11 cellular contexts compared by ENCODE assay signal in the genomic region with DNA sequence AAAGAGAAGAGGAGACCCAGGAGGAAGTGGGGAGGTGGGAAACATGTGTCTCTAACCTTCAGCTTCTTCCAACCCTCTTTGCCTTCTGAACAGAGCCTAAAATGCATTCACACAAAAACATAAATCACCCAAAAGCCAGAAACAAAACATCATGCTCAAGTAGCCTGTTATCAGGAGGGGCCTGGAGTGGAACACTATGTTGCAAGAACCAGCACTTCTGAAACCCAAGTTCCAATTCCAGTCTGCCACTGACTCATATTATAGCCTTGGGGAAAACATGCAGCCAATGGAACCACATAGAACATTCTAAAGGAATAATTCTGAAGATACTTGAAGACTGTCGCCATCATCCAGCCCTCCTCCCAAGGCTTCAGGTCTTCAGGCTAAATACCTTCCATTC.
DNase-seq lines count a peak whose midpoint lies in the region; ATAC-seq and TF ChIP-seq lines count a peak whose summit lies in the region.
"Had no signal": no experiment of that assay in that cellular context is flagged by ENCODE, and none has a peak within 500 bp of the region (broad histone marks: within the 10 kb centered on the region; RNA-seq: fewer than 3 reads in every experiment).

No MANE protein-coding gene starts in this region.

- H3K4me1 Mint-ChIP-seq in activated CD4-positive, alpha-beta T cell treated with anti-CD3 and anti-CD28 coated beads for 36 hours = peaks cover 15% of the 10 kb centered on the region
- H3K4me1 Mint-ChIP-seq: stimulated activated naive B cell treated with anti-CD40 and anti-IgM and Interleukin-4, amounts not matched to agents 10 μg/mL and 1 μg/mL and 100 μg/mL, for 72 hours had no signal

- no peak overlapping the region for H3K4me3 Mint-ChIP-seq in activated CD4-positive, alpha-beta T cell treated with anti-CD3 and anti-CD28 coated beads for 36 hours
- H3K4me3 Mint-ChIP-seq: activated T-helper 17 cell treated with anti-CD3 and anti-CD28 coated beads, Interleukin-2, amount 50 U/mL, for 72 hours; stimulated activated naive B cell treated with anti-CD40 and anti-IgM and Interleukin-4, amounts not matched to agents 10 μg/mL and 1 μg/mL and 100 μg/mL, for 72 hours had no signal

- intact Hi-C loops in mucosa of descending colon (cut with DNase I, micrococcal nuclease) = no loop called here
- intact Hi-C loops in activated CD4-positive, alpha-beta T cell treated with anti-CD3 and anti-CD28 coated beads for 36 hours (cut with DNase I, micrococcal nuclease) = loop anchor here in 1 of 2 experiments (5.0 kb wide), 1 partner anchor 406 kb away; a partner anchor contains a TSS

- H3K27me3 Mint-ChIP-seq in activated CD4-positive, alpha-beta T cell treated with anti-CD3 and anti-CD28 coated beads for 36 hours = peaks cover 8% of the 10 kb centered on the region
- H3K27me3 Mint-ChIP-seq: activated T-helper 17 cell treated with anti-CD3 and anti-CD28 coated beads, Interleukin-2, amount 50 U/mL, for 72 hours had no signal

- DNase-seq in AG20443 (ENCODE audit: low spot score) (peak; percentile 82), SK-MEL-5 (ENCODE audit: low read depth, low spot score) (peak; percentile 38), fibroblast of the aortic adventitia (ENCODE audit: low read depth) (peak; percentile 93), mucosa of descending colon (no peak), hippocampal formation (lab: John Stamatoyannopoulos, UW) (no peak), anterior cingulate cortex (lab: John Stamatoyannopoulos, UW) (no peak), GM10266 (ENCODE audit: extremely low spot score) (no peak)
- DNase-seq in activated CD4-positive, alpha-beta T cell treated with anti-CD3 and anti-CD28 coated beads for 36 hours = no peak
- DNase-seq: DMS79; stimulated activated naive B cell treated with anti-CD40 and anti-IgM and Interleukin-4, amounts not matched to agents 10 μg/mL and 1 μg/mL and 100 μg/mL, for 72 hours had no signal

- no peaks in the 10 kb centered on the region for H3K9me3 ChIP-seq in mucosa of descending colon

- no peak overlapping the region for H3K27ac Mint-ChIP-seq in activated CD4-positive, alpha-beta T cell treated with anti-CD3 and anti-CD28 coated beads for 36 hours
- H3K27ac Mint-ChIP-seq: activated T-helper 17 cell treated with anti-CD3 and anti-CD28 coated beads, Interleukin-2, amount 50 U/mL, for 72 hours; stimulated activated naive B cell treated with anti-CD40 and anti-IgM and Interleukin-4, amounts not matched to agents 10 μg/mL and 1 μg/mL and 100 μg/mL, for 72 hours had no signal

- no peak overlapping the region for H3K4me3 ChIP-seq in fibroblast of the aortic adventitia (ENCODE audit: low read depth, low read length)
- H3K4me3 ChIP-seq in mucosa of descending colon = no peak overlapping the region

- no peaks in the 10 kb centered on the region for H3K36me3 ChIP-seq in mucosa of descending colon (ENCODE audit: low read depth)

- no peak for TF ChIP-seq CTCF in fibroblast of the aortic adventitia (IDR thresholded peaks at IDR 0.05; ENCODE audit: insufficient read depth, low read length)
- TF ChIP-seq CTCF in mucosa of descending colon (IDR thresholded peaks at IDR 0.05) = no peak
- TF ChIP-seq CTCF in GM10266 (IDR thresholded peaks at IDR 0.05; ENCODE audit: control insufficient read depth, insufficient read depth, low read depth, missing control alignments) = no peak

- POLR2A ChIA-PET in activated CD4-positive, alpha-beta T cell treated with anti-CD3 and anti-CD28 coated beads for 36 hours (lab: Charles Lee) = no interaction called here

- in situ Hi-C loops in SK-MEL-5 (cut with HindIII; ENCODE audit: low pct_unique_long_range_greater_than_20kb, low sequenced_read_pairs) = no loop called here

- no peaks in the 10 kb centered on the region for H3K36me3 Mint-ChIP-seq in activated CD4-positive, alpha-beta T cell treated with anti-CD3 and anti-CD28 coated beads for 36 hours (ENCODE audit: low read depth)
- H3K36me3 Mint-ChIP-seq: stimulated activated naive B cell treated with anti-CD40 and anti-IgM and Interleukin-4, amounts not matched to agents 10 μg/mL and 1 μg/mL and 100 μg/mL, for 72 hours had no signal

- H3K4me1 ChIP-seq in mucosa of descending colon (ENCODE audit: low read depth) = peaks cover 4% of the 10 kb centered on the region

- no peaks in the 10 kb centered on the region for H3K9me3 Mint-ChIP-seq in activated CD4-positive, alpha-beta T cell treated with anti-CD3 and anti-CD28 coated beads for 36 hours (ENCODE audit: low read depth)
- H3K9me3 Mint-ChIP-seq: activated T-helper 17 cell treated with anti-CD3 and anti-CD28 coated beads, Interleukin-2, amount 50 U/mL, for 72 hours; stimulated activated naive B cell treated with anti-CD40 and anti-IgM and Interleukin-4, amounts not matched to agents 10 μg/mL and 1 μg/mL and 100 μg/mL, for 72 hours had no signal

- CTCF ChIA-PET in activated CD4-positive, alpha-beta T cell treated with anti-CD3 and anti-CD28 coated beads for 36 hours (lab: Charles Lee) = interaction anchor here (0.6 to 3.1 kb wide), 5 partner anchors 58 to 409 kb away, joined by 3 to 16 read pairs (median 3); no protein-coding TSS in a partner anchor

- peak; percentile 7 for ATAC-seq in mucosa of descending colon
- no peak for ATAC-seq in activated CD4-positive, alpha-beta T cell treated with anti-CD3 and anti-CD28 coated beads for 36 hours
- ATAC-seq: activated T-helper 17 cell treated with anti-CD3 and anti-CD28 coated beads, Interleukin-2, amount 50 U/mL, for 72 hours had no signal

Comparison
In these comparisons a context has a peak if more than half of its experiments do, and no peak if none do; other contexts are left out.
1. DNase-seq: peak in AG20443 (single experiment), SK-MEL-5 (single experiment) and fibroblast of the aortic adventitia (single experiment); none in mucosa of descending colon (0 of 3), hippocampal formation (0 of 2), activated CD4-positive, alpha-beta T cell treated with anti-CD3 and anti-CD28 coated beads for 36 hours (single experiment), anterior cingulate cortex (0 of 58) and GM10266 (single experiment).